ENCODE assay signal across 1 cellular context in the genomic region with DNA sequence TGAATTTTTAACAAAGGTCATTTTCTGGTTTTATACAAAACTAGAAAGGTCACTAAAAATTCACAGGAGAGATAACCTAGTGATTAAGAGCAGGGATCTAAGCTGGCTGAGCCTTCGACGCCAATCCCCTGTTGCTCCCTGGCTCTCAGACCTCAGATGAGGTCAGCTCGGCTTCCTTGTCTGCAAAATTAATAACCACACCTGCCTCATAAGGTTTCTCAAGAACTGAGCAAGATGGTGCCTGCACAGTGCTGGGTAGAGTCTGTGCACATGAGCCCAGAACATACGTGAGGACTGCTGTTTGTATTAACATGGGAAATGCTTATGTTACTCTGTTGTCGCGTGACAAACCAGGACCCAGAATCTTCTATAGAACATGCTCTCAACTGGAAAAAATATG.
TF ChIP-seq lines count a peak whose summit lies in the region.

No MANE protein-coding gene starts in this region.

TF ChIP-seq in HepG2, 621 proteins besides CTCF, POLR2A, EP300 and RAD21:
- TF ChIP-seq, protein P1, sequence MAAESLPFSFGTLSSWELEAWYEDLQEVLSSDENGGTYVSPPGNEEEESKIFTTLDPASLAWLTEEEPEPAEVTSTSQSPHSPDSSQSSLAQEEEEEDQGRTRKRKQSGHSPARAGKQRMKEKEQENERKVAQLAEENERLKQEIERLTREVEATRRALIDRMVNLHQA (CRISPR knock-in tag; IDR thresholded peaks at IDR 0.05), result no peak
- TF ChIP-seq, protein P2, sequence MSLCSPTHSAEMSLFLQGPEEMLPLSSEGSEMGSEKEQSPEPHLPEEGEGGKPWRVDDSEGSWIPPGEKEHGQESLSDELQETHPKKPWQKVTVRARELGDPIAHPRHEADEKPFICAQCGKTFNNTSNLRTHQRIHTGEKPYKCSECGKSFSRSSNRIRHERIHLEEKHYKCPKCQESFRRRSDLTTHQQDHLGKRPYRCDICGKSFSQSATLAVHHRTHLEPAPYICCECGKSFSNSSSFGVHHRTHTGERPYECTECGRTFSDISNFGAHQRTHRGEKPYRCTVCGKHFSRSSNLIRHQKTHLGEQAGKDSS (CRISPR knock-in tag; IDR thresholded peaks at IDR 0.05; ENCODE audit: borderline replicate concordance, low read depth), result no peak
- TF ChIP-seq MAFG (CRISPR knock-in tag; IDR thresholded peaks at IDR 0.05) (no peak), ZNF451 (CRISPR knock-in tag; IDR thresholded peaks at IDR 0.05) (no peak), KLF15 (CRISPR knock-in tag; IDR thresholded peaks at IDR 0.05; ENCODE audit: borderline replicate concordance) (no peak), FOXO1 (CRISPR knock-in tag; IDR thresholded peaks at IDR 0.05) (no peak)
